15 cellular contexts compared by ENCODE assay signal in genomic region chr2:101551489-101551888, GRCh38.
DNase-seq lines count a peak whose midpoint lies in the region; ATAC-seq and TF ChIP-seq lines count a peak whose summit lies in the region.
"Had no signal": no experiment of that assay in that cellular context is flagged by ENCODE, and none has a peak within 500 bp of the region (broad histone marks: within the 10 kb centered on the region; RNA-seq: fewer than 3 reads in every experiment).

No MANE protein-coding gene starts in this region.

- H3K27me3 Mint-ChIP-seq in activated naive CD8-positive, alpha-beta T cell treated with anti-CD3 and anti-CD28 coated beads for 36 hours = no peaks in the 10 kb centered on the region
- H3K27me3 Mint-ChIP-seq in activated naive CD8-positive, alpha-beta T cell treated with anti-CD3 and anti-CD28 coated beads, Interleukin-2, amount 50 U/mL, for 24 hours = no peaks in the 10 kb centered on the region
- no peaks in the 10 kb centered on the region for H3K27me3 Mint-ChIP-seq in mesothelial cell of epicardium (ENCODE audit: low read depth)

- H2AFZ ChIP-seq in SK-N-SH (ENCODE audit: low read depth) (peak overlapping the region; percentile 38; the same call in 1 of the 2 replicates), osteoblast (ENCODE audit: low read length) (peak overlapping the region; percentile 61)

- no peak for TF ChIP-seq CTCF in SK-N-SH (IDR thresholded peaks at IDR 0.05)
- no peak for TF ChIP-seq CTCF in osteoblast (IDR thresholded peaks at IDR 0.05; ENCODE audit: extremely low read depth, low read depth, low read length)
- TF ChIP-seq CTCF in mesothelial cell of epicardium (IDR thresholded peaks at IDR 0.05; ENCODE audit: unreplicated experiment) = no peak

- CTCF ChIA-PET in SK-N-SH (lab: Yijun Ruan, JAX) = no interaction called here

- ATAC-seq in SK-N-SH treated with all-trans-retinoic acid at 6 μM for 48 hours (no peak), HG03439 (IDR thresholded peaks at IDR 0.05; ENCODE audit: unreplicated experiment) (no peak)
- no peak for ATAC-seq in activated naive CD8-positive, alpha-beta T cell treated with anti-CD3 and anti-CD28 coated beads, Interleukin-2, amount 50 U/mL, for 24 hours

- H3F3A ChIP-seq in SK-N-SH (replicated peaks; ENCODE audit: insufficient read depth) = no peaks in the 10 kb centered on the region

- H3K27ac ChIP-seq in SK-N-SH (ENCODE audit: low read depth in 2 of 2, low read length in 1 of 2) = no peak overlapping the region
- H3K27ac ChIP-seq in osteoblast (ENCODE audit: low read depth, low read length) = no peak overlapping the region
- H3K27ac ChIP-seq: 22Rv1; BLaER1 treated with 17β-estradiol and CSF1 and Interleukin-3, amounts not matched to agents 10 nM and 100 nM had no signal

- H4K20me1 ChIP-seq in SK-N-SH (ENCODE audit: insufficient read depth) = no peaks in the 10 kb centered on the region
- no peaks in the 10 kb centered on the region for H4K20me1 ChIP-seq in osteoblast (ENCODE audit: insufficient read depth, low read length)
- H4K20me1 ChIP-seq: BLaER1 treated with 17β-estradiol and CSF1 and Interleukin-3, amounts not matched to agents 10 nM and 100 nM had no signal

- H3K9ac ChIP-seq in SK-N-SH = no peak overlapping the region
- H3K9ac ChIP-seq: BLaER1 treated with 17β-estradiol and CSF1 and Interleukin-3, amounts not matched to agents 10 nM and 100 nM had no signal

- 41% methylated on average over 1 of the region's 1 CpG for WGBS in SK-N-SH (ENCODE audit: low lambda C conversion rate)

- 0 out of 4 replicates have a peak, but pooled peaks cover 0 to 5% of the 10 kb centered on the region in 2 experiments for H3K4me1 ChIP-seq in SK-N-SH (ENCODE audit: control insufficient read depth in 1 of 2, insufficient read depth in 2 of 2, low read depth in 1 of 2, low read length in 1 of 2)
- H3K4me1 ChIP-seq in osteoblast (ENCODE audit: insufficient read depth, low read length) = peaks cover 6% of the 10 kb centered on the region

- DNase-seq in SK-N-SH (no peak), dermis blood vessel endothelial cell (peak; percentile 30), osteoblast (ENCODE audit: insufficient read length, low spot score, missing footprints) (no peak), mesothelial cell of epicardium (ENCODE audit: low spot score in 2 of 2, unreplicated experiment in 2 of 2) (no peak)
- no peak for DNase-seq in activated naive CD8-positive, alpha-beta T cell treated with anti-CD3 and anti-CD28 coated beads for 36 hours
- no peak for DNase-seq in activated naive CD8-positive, alpha-beta T cell treated with anti-CD3 and anti-CD28 coated beads, Interleukin-2, amount 50 U/mL, for 24 hours
- DNase-seq: GOT3, KG1, NCI-H1092, NCI-H1694 treated with DMSO at 0.1 percent for 48 hours, NCI-H69 had no signal

- no peak overlapping the region for H3K4me2 ChIP-seq in SK-N-SH
- H3K4me2 ChIP-seq in osteoblast (ENCODE audit: insufficient read depth, low read length) = no peak overlapping the region

- no peaks in the 10 kb centered on the region for H3K36me3 Mint-ChIP-seq in activated naive CD8-positive, alpha-beta T cell treated with anti-CD3 and anti-CD28 coated beads for 36 hours
- no peaks in the 10 kb centered on the region for H3K36me3 Mint-ChIP-seq in activated naive CD8-positive, alpha-beta T cell treated with anti-CD3 and anti-CD28 coated beads, Interleukin-2, amount 50 U/mL, for 24 hours (ENCODE audit: low read depth)
- no peaks in the 10 kb centered on the region for H3K36me3 Mint-ChIP-seq in mesothelial cell of epicardium

- TF ChIP-seq RAD21 in SK-N-SH (IDR thresholded peaks at IDR 0.05; ENCODE audit: low read length) = no peak

- H3K4me1 Mint-ChIP-seq in activated naive CD8-positive, alpha-beta T cell treated with anti-CD3 and anti-CD28 coated beads for 36 hours = peaks cover 12% of the 10 kb centered on the region
- peaks cover 17% of the 10 kb centered on the region for H3K4me1 Mint-ChIP-seq in activated naive CD8-positive, alpha-beta T cell treated with anti-CD3 and anti-CD28 coated beads, Interleukin-2, amount 50 U/mL, for 24 hours
- no peaks in the 10 kb centered on the region for H3K4me1 Mint-ChIP-seq in mesothelial cell of epicardium

- peak overlapping the region; percentile 4 for H3K27ac Mint-ChIP-seq in activated naive CD8-positive, alpha-beta T cell treated with anti-CD3 and anti-CD28 coated beads for 36 hours
- no peak overlapping the region for H3K27ac Mint-ChIP-seq in activated naive CD8-positive, alpha-beta T cell treated with anti-CD3 and anti-CD28 coated beads, Interleukin-2, amount 50 U/mL, for 24 hours
- H3K27ac Mint-ChIP-seq in mesothelial cell of epicardium = no peak overlapping the region

- H3K4me3 ChIP-seq in SK-N-SH (ENCODE audit: low read depth in 2 of 2, low read length in 1 of 2) (no peak overlapping the region), osteoblast (ENCODE audit: insufficient read depth, low read length) (no peak overlapping the region)
- H3K4me3 ChIP-seq: BLaER1 treated with 17β-estradiol and CSF1 and Interleukin-3, amounts not matched to agents 10 nM and 100 nM had no signal

- H3K79me2 ChIP-seq in SK-N-SH (ENCODE audit: insufficient read depth) = no peaks in the 10 kb centered on the region
- H3K79me2 ChIP-seq in osteoblast (ENCODE audit: insufficient read depth, low read length) = no peaks in the 10 kb centered on the region

- H3K36me3 ChIP-seq in SK-N-SH (replicated peaks in 1 of 2; ENCODE audit: control insufficient read depth in 1 of 2, insufficient read depth in 2 of 2, low read length in 1 of 2) (no peaks in the 10 kb centered on the region), osteoblast (ENCODE audit: insufficient read depth, low read length) (no peaks in the 10 kb centered on the region)
- H3K36me3 ChIP-seq: BLaER1 treated with 17β-estradiol and CSF1 and Interleukin-3, amounts not matched to agents 10 nM and 100 nM had no signal

- no peaks in the 10 kb centered on the region for H3K27me3 ChIP-seq in SK-N-SH (ENCODE audit: insufficient read depth)
- H3K27me3 ChIP-seq in osteoblast (ENCODE audit: insufficient read depth, low read length) = no peaks in the 10 kb centered on the region
- H3K27me3 ChIP-seq: BLaER1 treated with 17β-estradiol and CSF1 and Interleukin-3, amounts not matched to agents 10 nM and 100 nM had no signal

- H3K9me3 ChIP-seq in SK-N-SH (no peaks in the 10 kb centered on the region), osteoblast (ENCODE audit: low read depth, low read length) (no peaks in the 10 kb centered on the region)
- H3K9me3 ChIP-seq: BLaER1 treated with 17β-estradiol and CSF1 and Interleukin-3, amounts not matched to agents 10 nM and 100 nM had no signal

- POLR2A ChIA-PET in SK-N-SH (lab: Yijun Ruan, JAX) = no interaction called here

- no peak overlapping the region for H3K4me3 Mint-ChIP-seq in activated naive CD8-positive, alpha-beta T cell treated with anti-CD3 and anti-CD28 coated beads for 36 hours
- no peak overlapping the region for H3K4me3 Mint-ChIP-seq in activated naive CD8-positive, alpha-beta T cell treated with anti-CD3 and anti-CD28 coated beads, Interleukin-2, amount 50 U/mL, for 24 hours
- no peak overlapping the region for H3K4me3 Mint-ChIP-seq in mesothelial cell of epicardium

- H3K9me2 ChIP-seq in SK-N-SH = no peaks in the 10 kb centered on the region

- no peak for TF ChIP-seq EP300 in SK-N-SH (IDR thresholded peaks at IDR 0.05; ENCODE audit: borderline replicate concordance in 1 of 2, low read depth in 1 of 2, low read length in 1 of 2)

- no peaks in the 10 kb centered on the region for H3K9me3 Mint-ChIP-seq in activated naive CD8-positive, alpha-beta T cell treated with anti-CD3 and anti-CD28 coated beads for 36 hours
- H3K9me3 Mint-ChIP-seq in activated naive CD8-positive, alpha-beta T cell treated with anti-CD3 and anti-CD28 coated beads, Interleukin-2, amount 50 U/mL, for 24 hours = peaks cover 8% of the 10 kb centered on the region
- peaks cover 12% of the 10 kb centered on the region for H3K9me3 Mint-ChIP-seq in mesothelial cell of epicardium

TF ChIP-seq in SK-N-SH, 30 proteins besides CTCF, POLR2A, EP300 and RAD21 (continues in another document):
- TF ChIP-seq NRF1 (IDR thresholded peaks at IDR 0.05; ENCODE audit: low read depth, low read length) (no peak), JUND (IDR thresholded peaks at IDR 0.05) (no peak), POLR2AphosphoS5 (IDR thresholded peaks at IDR 0.05; ENCODE audit: low read depth, low read length) (no peak), USF2 (IDR thresholded peaks at IDR 0.05; ENCODE audit: borderline replicate concordance, low read depth, low read length) (no peak), MXI1 (IDR thresholded peaks at IDR 0.05; ENCODE audit: low read depth, low read length) (no peak), RXRA (IDR thresholded peaks at IDR 0.05; ENCODE audit: borderline replicate concordance, low read depth) (no peak), GABPA (IDR thresholded peaks at IDR 0.05; ENCODE audit: low read depth) (no peak), GATA2 (CRISPR knock-in tag; IDR thresholded peaks at IDR 0.05) (no peak), YY1 (IDR thresholded peaks at IDR 0.05; ENCODE audit: low read depth) (no peak)

TF ChIP-seq in SK-N-SH treated with all-trans-retinoic acid at 6 μM for 48 hours, 23 proteins besides CTCF, POLR2A, EP300 and RAD21 (continues in another document):
- TF ChIP-seq PATZ1 (CRISPR knock-in tag; IDR thresholded peaks at IDR 0.05; ENCODE audit: borderline replicate concordance) (no peak), PPARA (CRISPR knock-in tag; IDR thresholded peaks at IDR 0.05; ENCODE audit: borderline replicate concordance) (no peak), ZNF565 (CRISPR knock-in tag; conservative IDR thresholded peaks at IDR 0.05; ENCODE audit: low read depth) (no peak)
